9 cellular contexts compared by ENCODE assay signal in genomic region chr4:140153419-140153743, GRCh38. TPM values are rescaled to one million over a fixed set of nuclear protein-coding genes. Genes with fewer than 3 reads are reported as not detected.
DNase-seq lines count a peak whose midpoint lies in the region; ATAC-seq, FAIRE-seq and TF ChIP-seq lines count a peak whose summit lies in the region.
"Had no signal": no experiment of that assay in that cellular context is flagged by ENCODE, and none has a peak within 500 bp of the region (broad histone marks: within the 10 kb centered on the region; RNA-seq: fewer than 3 reads in every experiment).

No MANE protein-coding gene starts in this region.

- peak overlapping the region; percentile 95 to 100 (median 98) for H3K4me3 Mint-ChIP-seq in naive B cell

- ATAC-seq in naive B cell (ENCODE audit: low read depth in 2 of 2): no peak

- DNase-seq in AG10803 (ENCODE audit: low read depth): no peak
- no peak for DNase-seq in Jurkat, Clone E6-1 (ENCODE audit: low read depth, low spot score)
- no peak for DNase-seq in naive B cell
- no peak for DNase-seq in NAMALWA (ENCODE audit: low spot score)
- no peak for DNase-seq in NCI-H2081 treated with DMSO at 0.1 percent for 48 hours (lab: John Stamatoyannopoulos, UW)
- no peak for DNase-seq in cerebellar nuclear complex (lab: John Stamatoyannopoulos, UW)
- no peak for DNase-seq in urothelium cell line (ENCODE audit: low spot score)

- TF ChIP-seq CTCF in AG10803 (conservative IDR thresholded peaks at IDR 0.05; ENCODE audit: low read length): no peak

- no peaks in the 10 kb centered on the region for H3K9me3 Mint-ChIP-seq in naive B cell

- H3K4me1 Mint-ChIP-seq in naive B cell: peaks cover 18 to 45% (median 37%) of the 10 kb centered on the region in 3 donors

- H3K27ac Mint-ChIP-seq in naive B cell: peak overlapping the region; percentile 66 to 96 (median 92)

- H3K27ac ChIP-seq in cingulate gyrus (ENCODE audit: low read depth, low read length): peak overlapping the region; percentile 79

- peak overlapping the region; percentile 88 for H3K4me3 ChIP-seq in AG10803 (ENCODE audit: low read length)
- H3K4me3 ChIP-seq in Jurkat, Clone E6-1 (ENCODE audit: low read length): peak overlapping the region; percentile 56

- no peaks in the 10 kb centered on the region for H3K36me3 Mint-ChIP-seq in naive B cell

- H3K27me3 Mint-ChIP-seq in naive B cell: peaks cover 0 to 21% (median 4%) of the 10 kb centered on the region in 3 donors

- no peak for FAIRE-seq in urothelium cell line (lab: Jason Lieb, UNC)
- FAIRE-seq: TTC549 had no signal

RNA-seq across cellular contexts. Expression of gene MAML3, which starts 0.6 kb away (rescaled TPM):
- 1.7 TPM for polyA plus RNA-seq in Jurkat, Clone E6-1 (2012; ENCODE audit: insufficient read depth, insufficient read length)
- polyA plus RNA-seq in naive B cell (ENCODE audit: low read depth in 6 of 6): 1 to 10 TPM in 3 of 6 donors, under 1 TPM in 3; 0.37 to 2.7 (median 1.1) TPM
